1 cellular context compared by ENCODE assay signal in genomic region chr16:8923199-8923598, GRCh38.
TF ChIP-seq lines count a peak whose summit lies in the region.

No MANE protein-coding gene starts in this region.

TF ChIP-seq in GM23338, 12 proteins besides CTCF, POLR2A, EP300 and RAD21 (continued from another document):
- TF ChIP-seq ZNF462 (CRISPR knock-in tag; IDR thresholded peaks at IDR 0.05) (no peak), STAT1 (IDR thresholded peaks at IDR 0.05; ENCODE audit: unreplicated experiment) (no peak), EZH2 (IDR thresholded peaks at IDR 0.05; ENCODE audit: low read depth, unreplicated experiment) (no peak), JUNB (IDR thresholded peaks at IDR 0.05; ENCODE audit: unreplicated experiment) (no peak), POLR2AphosphoS5 (IDR thresholded peaks at IDR 0.05; ENCODE audit: low read depth) (no peak), ZNF331 (CRISPR knock-in tag; IDR thresholded peaks at IDR 0.05; ENCODE audit: low read depth) (no peak), NANOG (IDR thresholded peaks at IDR 0.05; ENCODE audit: borderline replicate concordance) (no peak), CREB1 (CRISPR knock-in tag; IDR thresholded peaks at IDR 0.05; ENCODE audit: low read depth) (no peak)
